Comparison of ENCODE assay signal across 11 cellular contexts in the genomic region with DNA sequence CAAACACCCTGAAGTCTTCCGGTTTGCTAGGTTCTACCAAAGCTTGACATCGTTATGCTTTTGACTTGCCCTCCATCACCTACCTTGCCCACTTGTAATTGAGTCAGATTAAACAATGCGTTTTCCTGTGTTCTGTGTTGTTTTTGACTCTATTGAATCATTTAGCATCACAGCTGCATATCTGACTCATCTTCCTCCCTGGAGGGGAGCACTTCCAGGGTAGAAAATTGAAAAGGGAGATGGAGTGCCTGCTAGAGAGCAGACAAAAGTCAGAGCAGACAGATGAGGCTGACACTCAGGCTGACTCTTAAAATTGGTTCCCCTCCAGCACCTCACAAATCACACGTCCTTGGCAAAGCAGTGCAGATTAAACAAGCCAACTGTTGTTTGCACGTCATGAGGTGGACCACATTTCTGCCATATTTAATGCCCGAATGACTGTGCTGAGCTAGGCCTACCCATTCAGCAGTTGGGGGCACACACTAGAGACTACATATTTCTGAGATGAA. TPM values are rescaled to one million over a fixed set of nuclear protein-coding genes. Genes with fewer than 3 reads are reported as not detected.
DNase-seq lines count a peak whose midpoint lies in the region; ATAC-seq and TF ChIP-seq lines count a peak whose summit lies in the region.
"Had no signal": no experiment of that assay in that cellular context is flagged by ENCODE, and none has a peak within 500 bp of the region (broad histone marks: within the 10 kb centered on the region; RNA-seq: fewer than 3 reads in every experiment).

No MANE protein-coding gene starts in this region.

- no peaks in the 10 kb centered on the region for H3K27me3 Mint-ChIP-seq in neural progenitor cell (ENCODE audit: insufficient read depth, low read depth)
- H3K27me3 Mint-ChIP-seq: progenitor cell of endocrine pancreas had no signal

- DNase-seq in DMS53 (lab: John Stamatoyannopoulos, UW), result peak; percentile 72
- DNase-seq in NCI-H446 treated with DMSO at 0.1 percent for 48 hours (lab: John Stamatoyannopoulos, UW), result peak; percentile 37
- DNase-seq in epithelial cell of esophagus (ENCODE audit: low read depth), result peak; percentile 55
- DNase-seq in neural progenitor cell (ENCODE audit: low spot score), result no peak
- no peak for DNase-seq in NCI-H524 treated with DMSO at 0.1 percent for 48 hours (lab: John Stamatoyannopoulos, UW)
- DNase-seq in GM10248 (ENCODE audit: extremely low spot score), result no peak
- DNase-seq: activated CD8-positive, alpha-beta memory T cell treated with anti-CD3 and anti-CD28 coated beads for 24 hours; SIG-M5 had no signal

- no peaks in the 10 kb centered on the region for H3K27me3 ChIP-seq in neural progenitor cell

- H2AFZ ChIP-seq in neural progenitor cell (replicated peaks), result no peak overlapping the region

- H3K27ac ChIP-seq in neural progenitor cell, result no peak overlapping the region

- POLR2A ChIA-PET in GM10248 (lab: Yijun Ruan, JAX), result no interaction called here

- no peak overlapping the region for H3K4me3 Mint-ChIP-seq in neural progenitor cell

- no peak overlapping the region for H3K4me2 ChIP-seq in neural progenitor cell

- H3K4me1 ChIP-seq in neural progenitor cell, result peaks cover 3% of the 10 kb centered on the region

- H3K36me3 Mint-ChIP-seq in neural progenitor cell, result peaks cover 7% of the 10 kb centered on the region

- peak overlapping the region; percentile 47 for H3K27ac Mint-ChIP-seq in neural progenitor cell
- H3K27ac Mint-ChIP-seq: progenitor cell of endocrine pancreas had no signal

- H3K79me2 ChIP-seq in neural progenitor cell (ENCODE audit: low read depth), result no peaks in the 10 kb centered on the region

- H3K9me3 Mint-ChIP-seq in neural progenitor cell, result no peaks in the 10 kb centered on the region

- no peaks in the 10 kb centered on the region for H4K20me1 ChIP-seq in neural progenitor cell (ENCODE audit: low read depth)

- CTCF ChIA-PET in GM10248 (lab: Yijun Ruan, JAX), result interaction anchor here (1.5 to 1.9 kb wide), 2 partner anchors 10 to 35 kb away, joined by 3 to 4 read pairs; no protein-coding TSS in a partner anchor

- no peaks in the 10 kb centered on the region for H3K36me3 ChIP-seq in neural progenitor cell

- no peak overlapping the region for H3K9ac ChIP-seq in neural progenitor cell

- H3K4me3 ChIP-seq in epithelial cell of esophagus (ENCODE audit: low read length) (no peak overlapping the region), neural progenitor cell (no peak overlapping the region)

- ATAC-seq in HG02610 (IDR thresholded peaks at IDR 0.05; ENCODE audit: unreplicated experiment), result no peak
- ATAC-seq in GM18861 (IDR thresholded peaks at IDR 0.05; ENCODE audit: unreplicated experiment), result no peak

- no peak for TF ChIP-seq CTCF in epithelial cell of esophagus (IDR thresholded peaks at IDR 0.05; ENCODE audit: insufficient read depth, low read depth, low read length, missing control alignments)
- no peak for TF ChIP-seq CTCF in neural progenitor cell (IDR thresholded peaks at IDR 0.05)
- TF ChIP-seq CTCF in GM10248 (IDR thresholded peaks at IDR 0.05; ENCODE audit: control extremely low read depth, extremely low read depth, low read depth, missing control alignments), result no peak

- H3K9me3 ChIP-seq in neural progenitor cell (ENCODE audit: low read depth), result no peaks in the 10 kb centered on the region

- H3F3A ChIP-seq in neural progenitor cell (ENCODE audit: low read depth), result no peaks in the 10 kb centered on the region

- H3K4me1 Mint-ChIP-seq in neural progenitor cell, result peaks cover 8% of the 10 kb centered on the region

RNA-seq across cellular contexts. Expression of a gene that starts 2.2 kb away (rescaled TPM):
- total RNA-seq in neural progenitor cell (ENCODE audit: low replicate concordance), result not detected in 2 replicates
- total RNA-seq: progenitor cell of endocrine pancreas had no signal

RNA-seq across cellular contexts. Expression of a gene that starts 52.9 kb away (rescaled TPM):
- total RNA-seq in neural progenitor cell (ENCODE audit: low replicate concordance), result 58.0 and 82.9 TPM in 2 replicates

Comparison
In these comparisons a context has a peak if more than half of its experiments do, and no peak if none do; other contexts are left out.
1. DNase-seq: peak in DMS53 (single experiment), NCI-H446 treated with DMSO at 0.1 percent for 48 hours (single experiment) and epithelial cell of esophagus (single experiment); none in neural progenitor cell (single experiment), NCI-H524 treated with DMSO at 0.1 percent for 48 hours (single experiment) and GM10248 (single experiment).